In genomic region chr13:87153371-87153770, GRCh38 we compare ENCODE assay signal across 16 cellular contexts.
DNase-seq lines count a peak whose midpoint lies in the region; TF ChIP-seq lines count a peak whose summit lies in the region.
"Had no signal": no experiment of that assay in that cellular context is flagged by ENCODE, and none has a peak within 500 bp of the region (broad histone marks: within the 10 kb centered on the region; RNA-seq: fewer than 3 reads in every experiment).

No MANE protein-coding gene starts in this region.

- intact Hi-C loops in OCI-LY7 (cut with micrococcal nuclease; ENCODE audit: unreplicated experiment), result no loop called here

- POLR2A ChIA-PET in OCI-LY7 (lab: Charles Lee), result interaction anchor here (1.0 kb wide), 1 partner anchor 11 kb away, joined by 3 read pairs; no protein-coding TSS in a partner anchor

- no peaks in the 10 kb centered on the region for H3K9me2 ChIP-seq in Karpas-422 (replicated peaks; ENCODE audit: insufficient read depth, low read length)
- H3K9me2 ChIP-seq in OCI-LY7 (ENCODE audit: insufficient read depth, low read length), result no peaks in the 10 kb centered on the region

- no peak overlapping the region for H3K27ac ChIP-seq in Karpas-422 (ENCODE audit: low read length)
- H3K27ac ChIP-seq in suprapubic skin, result no peak overlapping the region
- H3K27ac ChIP-seq in OCI-LY7 (ENCODE audit: low read depth, low read length, poor library complexity, severe bottlenecking), result no peak overlapping the region
- H3K27ac ChIP-seq: BLaER1, C4-2B had no signal

- H3K4me2 ChIP-seq in Karpas-422 (ENCODE audit: low read depth, low read length, poor library complexity, severe bottlenecking), result no peak overlapping the region
- H3K4me2 ChIP-seq in OCI-LY7 (ENCODE audit: low read length), result no peak overlapping the region
- H3K4me2 ChIP-seq: BLaER1, GM23338 had no signal

- H3K4me1 ChIP-seq in Karpas-422 (ENCODE audit: low read length), result no peaks in the 10 kb centered on the region
- H3K4me1 ChIP-seq in suprapubic skin, result no peaks in the 10 kb centered on the region
- H3K4me1 ChIP-seq in OCI-LY7 (ENCODE audit: insufficient read depth, low read length, poor library complexity, severe bottlenecking), result no peaks in the 10 kb centered on the region
- H3K4me1 ChIP-seq: BLaER1 had no signal

- no peaks in the 10 kb centered on the region for H3K27me3 ChIP-seq in Karpas-422 (ENCODE audit: low read length)
- H3K27me3 ChIP-seq in suprapubic skin, result no peaks in the 10 kb centered on the region
- H3K27me3 ChIP-seq: BLaER1 had no signal

- no peak overlapping the region for H3K9ac ChIP-seq in Karpas-422 (ENCODE audit: low read length)
- H3K9ac ChIP-seq: BLaER1 had no signal

- H4K20me1 ChIP-seq in Karpas-422 (ENCODE audit: insufficient read depth, low read depth, low read length) (no peaks in the 10 kb centered on the region), OCI-LY7 (ENCODE audit: insufficient read depth, low read length) (no peaks in the 10 kb centered on the region)
- H4K20me1 ChIP-seq: BLaER1 had no signal

- no peak for TF ChIP-seq EP300 in suprapubic skin (IDR thresholded peaks at IDR 0.05)

- no TSS peak for BruUV-seq in OCI-LY7 (replicated peaks; lab: Mats Ljungman, UMichigan)

- TF ChIP-seq CTCF in suprapubic skin (IDR thresholded peaks at IDR 0.05), result no peak
- no peak for TF ChIP-seq CTCF in OCI-LY7 (conservative IDR thresholded peaks at IDR 0.05; ENCODE audit: low read length)

- no peak overlapping the region for H3K4me3 ChIP-seq in Karpas-422 (ENCODE audit: low read length)
- no peak overlapping the region for H3K4me3 ChIP-seq in suprapubic skin
- H3K4me3 ChIP-seq in OCI-LY7 (ENCODE audit: low read depth, low read length, poor library complexity, severe bottlenecking), result no peak overlapping the region
- H3K4me3 ChIP-seq: BLaER1, GM23338 had no signal

- TF ChIP-seq POLR2A in suprapubic skin (IDR thresholded peaks at IDR 0.05), result no peak

- CTCF ChIA-PET in OCI-LY7 (lab: Charles Lee; ENCODE audit: unreplicated experiment), result no interaction called here

- DNase-seq in COR-L47 (lab: John Stamatoyannopoulos, UW), result peak; percentile 23
- no peak for DNase-seq in Karpas-422
- DNase-seq in NCI-H69 (lab: John Stamatoyannopoulos, UW), result peak; percentile 59
- no peak for DNase-seq in suprapubic skin (ENCODE audit: low spot score in 2 of 2)
- DNase-seq in germinal center (ENCODE audit: low spot score), result no peak
- no peak for DNase-seq in OCI-LY7 (ENCODE audit: low spot score)
- DNase-seq: CD4-positive, CD25-positive, alpha-beta regulatory T cell; CD8-positive, alpha-beta T cell; DMS 273 treated with DMSO at 0.1 percent for 48 hours; DMS79; EL; GDM1; H9 had no signal

- H2AFZ ChIP-seq in Karpas-422 (ENCODE audit: low read length), result peak overlapping the region; percentile 61
- no peak overlapping the region for H2AFZ ChIP-seq in OCI-LY7 (ENCODE audit: low read length)
- H2AFZ ChIP-seq: GM23338 had no signal

- H3K9me3 ChIP-seq in Karpas-422 (ENCODE audit: low read length) (peaks cover under 1% of the 10 kb centered on the region; the same call in 1 of the 2 replicates), suprapubic skin (no peaks in the 10 kb centered on the region), OCI-LY7 (ENCODE audit: low read length) (no peaks in the 10 kb centered on the region)

- H3K36me3 ChIP-seq in Karpas-422 (ENCODE audit: insufficient read depth, low read length) (no peaks in the 10 kb centered on the region), suprapubic skin (no peaks in the 10 kb centered on the region), OCI-LY7 (ENCODE audit: insufficient read depth, low read length) (no peaks in the 10 kb centered on the region)
- H3K36me3 ChIP-seq: BLaER1 had no signal

- 89% methylated on average over 3 of the region's 3 CpGs for WGBS in suprapubic skin

- H3K79me2 ChIP-seq in Karpas-422 (ENCODE audit: low read length) (no peaks in the 10 kb centered on the region), OCI-LY7 (ENCODE audit: insufficient read depth, low read depth, low read length) (no peaks in the 10 kb centered on the region)

Comparison
In these comparisons a context has a peak if more than half of its experiments do, and no peak if none do; other contexts are left out.
1. DNase-seq: peak in COR-L47 (single experiment) and NCI-H69 (single experiment); none in Karpas-422 (single experiment), suprapubic skin (0 of 2), germinal center (single experiment) and OCI-LY7 (single experiment).